Comparison of ENCODE assay signal across 8 cellular contexts in genomic region chr19:32345261-32346207, GRCh38. TPM values are rescaled to one million over a fixed set of nuclear protein-coding genes. Genes with fewer than 3 reads are reported as not detected.
DNase-seq lines count a peak whose midpoint lies in the region; ATAC-seq and TF ChIP-seq lines count a peak whose summit lies in the region.

Gene ZNF507 (plus strand): TSS chr19:32345610. CDS start chr19:32352831, 7,221 bp downstream.

- H3K4me3 Mint-ChIP-seq in activated T-helper 17 cell treated with anti-CD3 and anti-CD28 coated beads, Interleukin-2, amount 50 U/mL, for 72 hours, result peak within 1 kb of the TSS; percentile 90
- peak within 1 kb of the TSS; percentile 99 for H3K4me3 Mint-ChIP-seq in natural killer cell treated with Interleukin-12 subunit alpha and Interleukin-12 subunit beta and Interleukin-15 and Interleukin-18, amount 100 ng/mL, for 72 hours

- H3K27ac Mint-ChIP-seq in activated T-helper 17 cell treated with anti-CD3 and anti-CD28 coated beads, Interleukin-2, amount 50 U/mL, for 72 hours, result peak within 1 kb of the TSS; percentile 91
- H3K27ac Mint-ChIP-seq in natural killer cell treated with Interleukin-12 subunit alpha and Interleukin-12 subunit beta and Interleukin-15 and Interleukin-18, amount 100 ng/mL, for 72 hours, result peak within 1 kb of the TSS; percentile 93 to 97

- peaks cover 49% of the 10 kb centered on the region for H3K36me3 Mint-ChIP-seq in activated T-helper 17 cell treated with anti-CD3 and anti-CD28 coated beads, Interleukin-2, amount 50 U/mL, for 72 hours (ENCODE audit: low read depth)
- peaks cover 19% of the 10 kb centered on the region for H3K36me3 Mint-ChIP-seq in natural killer cell treated with Interleukin-12 subunit alpha and Interleukin-12 subunit beta and Interleukin-15 and Interleukin-18, amount 100 ng/mL, for 72 hours

- no peaks in the 10 kb centered on the region for H3K9me3 Mint-ChIP-seq in activated T-helper 17 cell treated with anti-CD3 and anti-CD28 coated beads, Interleukin-2, amount 50 U/mL, for 72 hours
- H3K9me3 Mint-ChIP-seq in natural killer cell treated with Interleukin-12 subunit alpha and Interleukin-12 subunit beta and Interleukin-15 and Interleukin-18, amount 100 ng/mL, for 72 hours, result no peaks in the 10 kb centered on the region

- no peak for TF ChIP-seq CTCF in fibroblast of pulmonary artery (IDR thresholded peaks at IDR 0.05; ENCODE audit: low read length, missing control alignments)

- no peaks in the 10 kb centered on the region for H3K27me3 Mint-ChIP-seq in activated T-helper 17 cell treated with anti-CD3 and anti-CD28 coated beads, Interleukin-2, amount 50 U/mL, for 72 hours
- H3K27me3 Mint-ChIP-seq in natural killer cell treated with Interleukin-12 subunit alpha and Interleukin-12 subunit beta and Interleukin-15 and Interleukin-18, amount 100 ng/mL, for 72 hours, result no peaks in the 10 kb centered on the region

- H3K4me3 ChIP-seq in fibroblast of pulmonary artery (replicated peaks; ENCODE audit: low read depth, low read length), result peak within 1 kb of the TSS; percentile 89

- H3K4me1 Mint-ChIP-seq in activated T-helper 17 cell treated with anti-CD3 and anti-CD28 coated beads, Interleukin-2, amount 50 U/mL, for 72 hours, result peaks cover 17% of the 10 kb centered on the region
- H3K4me1 Mint-ChIP-seq in natural killer cell treated with Interleukin-12 subunit alpha and Interleukin-12 subunit beta and Interleukin-15 and Interleukin-18, amount 100 ng/mL, for 72 hours (ENCODE audit: low read depth in 2 of 2), result peaks cover 26 to 30% of the 10 kb centered on the region in 2 donors

- ATAC-seq in GM21737 (IDR thresholded peaks at IDR 0.05; ENCODE audit: unreplicated experiment), result peak; percentile 85
- ATAC-seq in activated T-helper 17 cell treated with anti-CD3 and anti-CD28 coated beads, Interleukin-2, amount 50 U/mL, for 72 hours (replicated peaks), result peak; percentile 90
- peak; percentile 94 to 96 for ATAC-seq in natural killer cell treated with Interleukin-12 subunit alpha and Interleukin-12 subunit beta and Interleukin-15 and Interleukin-18, amount 100 ng/mL, for 72 hours

- peak; percentile 89 for DNase-seq in Daoy (ENCODE audit: low read depth)
- peak; percentile 48 for DNase-seq in KG1 (lab: John Stamatoyannopoulos, UW)
- DNase-seq in RKO (ENCODE audit: low spot score), result peak; percentile 79
- DNase-seq in fibroblast of pulmonary artery (ENCODE audit: low read depth), result peak; percentile 70
- peak; percentile 90 for DNase-seq in natural killer cell treated with Interleukin-12 subunit alpha and Interleukin-12 subunit beta and Interleukin-15 and Interleukin-18, amount 100 ng/mL, for 72 hours (ENCODE audit: low spot score)
- peak; percentile 80 for DNase-seq in stimulated activated naive CD4-positive, alpha-beta T cell treated with Interleukin-2 at 50 U/mL for 16 hours (lab: John Stamatoyannopoulos, UW)

RNA-seq across cellular contexts. Expression of gene ZNF507, which starts in this region (rescaled TPM):
- total RNA-seq in Daoy (2014; rRNA removed; shearing (Covaris generic)), result 4.5 and 5.4 TPM in 2 replicates
- total RNA-seq in activated T-helper 17 cell treated with anti-CD3 and anti-CD28 coated beads, Interleukin-2, amount 50 U/mL, for 72 hours, result 10 to 100 TPM; 22.1 to 27.5 TPM
- total RNA-seq in natural killer cell treated with Interleukin-12 subunit alpha and Interleukin-12 subunit beta and Interleukin-15 and Interleukin-18, amount 100 ng/mL, for 72 hours, result 10 to 100 TPM; 21.2 to 37.1 TPM

Comparison
In these comparisons a context has a peak if more than half of its experiments do, and no peak if none do; other contexts are left out.
1. Peak in every context shown above with its lines: DNase-seq, ATAC-seq and H3K4me3 ChIP-seq.